8 cellular contexts compared by ENCODE assay signal in genomic region chr10:104330168-104331117, GRCh38. TPM values are rescaled to one million over a fixed set of nuclear protein-coding genes. Genes with fewer than 3 reads are reported as not detected.
DNase-seq lines count a peak whose midpoint lies in the region; ATAC-seq and TF ChIP-seq lines count a peak whose summit lies in the region.

No MANE protein-coding gene starts in this region.

- H3K4me1 ChIP-seq in mesenchymal stem cell (ENCODE audit: control insufficient read depth, insufficient read depth, low read depth, low read length) = peaks cover 69% of the 10 kb centered on the region
- H3K4me1 ChIP-seq in upper lobe of left lung = peaks cover 98 to 100% (median 99%) of the 10 kb centered on the region in 4 donors

- no peak for TF ChIP-seq EP300 in upper lobe of left lung (IDR thresholded peaks at IDR 0.05)

- ATAC-seq in upper lobe of left lung (ENCODE audit: low FRiP score in 2 of 2) (peak in 1 of 2 donors; percentile 71), GM19463 (IDR thresholded peaks at IDR 0.05; ENCODE audit: unreplicated experiment) (no peak), HG03025 (IDR thresholded peaks at IDR 0.05; ENCODE audit: low FRiP score, unreplicated experiment) (no peak)

- H3K9me3 ChIP-seq in mesenchymal stem cell (ENCODE audit: control insufficient read depth, low read length) (no peaks in the 10 kb centered on the region), upper lobe of left lung (no peaks in the 10 kb centered on the region)

- peaks cover 99% of the 10 kb centered on the region for H3K4me1 Mint-ChIP-seq in activated naive CD4-positive, alpha-beta T cell treated with anti-CD3 and anti-CD28 coated beads, Interleukin-2, amount 10 ng/mL, durations not matched to agents 7 days and 5 days

- peak overlapping the region; percentile 97 for H3K9ac ChIP-seq in mesenchymal stem cell (ENCODE audit: low read length)

- H3K4me3 Mint-ChIP-seq in activated naive CD4-positive, alpha-beta T cell treated with anti-CD3 and anti-CD28 coated beads, Interleukin-2, amount 10 ng/mL, durations not matched to agents 7 days and 5 days = peak overlapping the region; percentile 74

- H3K27ac ChIP-seq in cingulate gyrus (ENCODE audit: low read depth, low read length) (peak overlapping the region; percentile 93), mesenchymal stem cell (ENCODE audit: low read length, poor library complexity, severe bottlenecking) (peak overlapping the region; percentile 98), upper lobe of left lung (peak overlapping the region; percentile 88 to 100 (median 94))

- H2BK12ac ChIP-seq in mesenchymal stem cell (ENCODE audit: low read length in 2 of 2) = peak overlapping the region; percentile 86 to 98

- 31% methylated on average over 5 of the region's 8 CpGs for WGBS in mesenchymal stem cell
- WGBS in upper lobe of left lung, 2 donors = 26 to 33% methylated on average over 8 of the region's 8 CpGs

- peak overlapping the region in 1 of 2 experiments; percentile 37 for H3K14ac ChIP-seq in mesenchymal stem cell (ENCODE audit: low read length in 2 of 2)

- H3K79me1 ChIP-seq in mesenchymal stem cell (replicated peaks; ENCODE audit: low read length, poor library complexity, severe bottlenecking) = no peaks in the 10 kb centered on the region

- no peak overlapping the region for H3K23ac ChIP-seq in mesenchymal stem cell (ENCODE audit: low read length in 2 of 2)

- H3K9me3 Mint-ChIP-seq in activated naive CD4-positive, alpha-beta T cell treated with anti-CD3 and anti-CD28 coated beads, Interleukin-2, amount 10 ng/mL, durations not matched to agents 7 days and 5 days = no peaks in the 10 kb centered on the region

- peak overlapping the region; percentile 16 for H2AK5ac ChIP-seq in mesenchymal stem cell (ENCODE audit: low read length, severe bottlenecking)

- no peak overlapping the region for H3K4me2 ChIP-seq in mesenchymal stem cell (ENCODE audit: low read length, poor library complexity, severe bottlenecking)

- no peak for TF ChIP-seq CTCF in upper lobe of left lung (IDR thresholded peaks at IDR 0.05)

- H4K91ac ChIP-seq in mesenchymal stem cell (ENCODE audit: low read length) = peak overlapping the region; percentile 70

- peak overlapping the region; percentile 68 for H2BK5ac ChIP-seq in mesenchymal stem cell (ENCODE audit: low read depth, low read length, poor library complexity, severe bottlenecking)

- no peaks in the 10 kb centered on the region for H3K27me3 Mint-ChIP-seq in activated naive CD4-positive, alpha-beta T cell treated with anti-CD3 and anti-CD28 coated beads, Interleukin-2, amount 10 ng/mL, durations not matched to agents 7 days and 5 days

- TF ChIP-seq POLR2A in upper lobe of left lung (IDR thresholded peaks at IDR 0.05) = no peak

- H2AFZ ChIP-seq in mesenchymal stem cell (ENCODE audit: low read depth, low read length) = no peak overlapping the region

- H2BK15ac ChIP-seq in mesenchymal stem cell (ENCODE audit: low read depth, poor library complexity, severe bottlenecking) = peak overlapping the region; percentile 90

- peak; percentile 16 for DNase-seq in activated naive CD4-positive, alpha-beta T cell treated with anti-CD3 and anti-CD28 coated beads, Interleukin-2, amount 10 ng/mL, durations not matched to agents 7 days and 5 days
- DNase-seq in activated naive CD4-positive, alpha-beta T cell treated with anti-CD3 and anti-CD28 coated beads, Interleukin-2, amount 50 U/mL, for 16 hours = no peak
- peak; percentile 98 for DNase-seq in mesenchymal stem cell
- peak in 1 of 2 donors; percentile 9 for DNase-seq in upper lobe of left lung
- DNase-seq in globus pallidus (ENCODE audit: low spot score) = no peak

- peak overlapping the region; percentile 30 to 73 for H3K4ac ChIP-seq in mesenchymal stem cell (ENCODE audit: low read depth in 1 of 2, low read length in 2 of 2)

- no peaks in the 10 kb centered on the region for H3K27me3 ChIP-seq in mesenchymal stem cell (ENCODE audit: control insufficient read depth in 1 of 2, insufficient read depth in 1 of 2, low read length in 2 of 2)
- H3K27me3 ChIP-seq in upper lobe of left lung = no peaks in the 10 kb centered on the region

- peak overlapping the region; percentile 85 to 88 for H3K18ac ChIP-seq in mesenchymal stem cell (ENCODE audit: low read depth in 1 of 2, low read length in 2 of 2)

- H3K27ac Mint-ChIP-seq in activated naive CD4-positive, alpha-beta T cell treated with anti-CD3 and anti-CD28 coated beads, Interleukin-2, amount 10 ng/mL, durations not matched to agents 7 days and 5 days = peak overlapping the region; percentile 95

- peak overlapping the region in 1 of 2 experiments; percentile 70 for H3K4me3 ChIP-seq in mesenchymal stem cell (ENCODE audit: insufficient read depth in 1 of 2, low read depth in 1 of 2, low read length in 2 of 2)
- peak overlapping the region in 1 of 4 donors; percentile 7 for H3K4me3 ChIP-seq in upper lobe of left lung

- peak overlapping the region; percentile 23 for H2BK120ac ChIP-seq in mesenchymal stem cell (ENCODE audit: low read depth, low read length)

- no peak overlapping the region for H4K8ac ChIP-seq in mesenchymal stem cell (ENCODE audit: low read length)

- peaks cover 52% of the 10 kb centered on the region for H3K36me3 Mint-ChIP-seq in activated naive CD4-positive, alpha-beta T cell treated with anti-CD3 and anti-CD28 coated beads, Interleukin-2, amount 10 ng/mL, durations not matched to agents 7 days and 5 days

- H3K36me3 ChIP-seq in mesenchymal stem cell (ENCODE audit: control insufficient read depth in 1 of 2, insufficient read depth in 2 of 2, low read depth in 1 of 2, low read length in 2 of 2) = peaks cover 21 to 43% of the 10 kb centered on the region in 2 experiments
- H3K36me3 ChIP-seq in upper lobe of left lung = peaks cover 0 to 12% (median 0%) of the 10 kb centered on the region in 4 donors

- CTCF ChIA-PET in activated naive CD4-positive, alpha-beta T cell treated with anti-CD3 and anti-CD28 coated beads, Interleukin-2, amount 10 ng/mL, durations not matched to agents 7 days and 5 days (lab: Charles Lee) = interaction anchor here (0.9 to 3.1 kb wide), 4 partner anchors 19 to 38 kb away, joined by 3 to 15 read pairs (median 4); no protein-coding TSS in a partner anchor

RNA-seq across cellular contexts. Expression of gene ITPRIP, which starts 7.8 kb away (rescaled TPM):
- polyA plus RNA-seq in mesenchymal stem cell (2013, experiment 1 of 2) = 13.8 TPM
- polyA plus RNA-seq in mesenchymal stem cell (2013, experiment 2 of 2) = 13.9 TPM
- total RNA-seq in upper lobe of left lung = 10 to 100 TPM; 28.3 to 86.2 (median 34.4) TPM

RNA-seq across cellular contexts. Expression of gene CFAP58, which starts 23.2 kb away (rescaled TPM):
- polyA plus RNA-seq in mesenchymal stem cell (2013, experiment 1 of 2) = 0.12 TPM
- 0.11 TPM for polyA plus RNA-seq in mesenchymal stem cell (2013, experiment 2 of 2)
- 10 to 100 TPM in 1 of 6 donors, 1 to 10 TPM in 3, under 1 TPM in 2; 0.14 to 11.0 (median 1.0) TPM for total RNA-seq in upper lobe of left lung

Comparison
In these comparisons a context has a peak if more than half of its experiments do, and no peak if none do; other contexts are left out.
1. DNase-seq: peak in activated naive CD4-positive, alpha-beta T cell treated with anti-CD3 and anti-CD28 coated beads, Interleukin-2, amount 10 ng/mL, durations not matched to agents 7 days and 5 days (single experiment) and mesenchymal stem cell (single experiment); none in activated naive CD4-positive, alpha-beta T cell treated with anti-CD3 and anti-CD28 coated beads, Interleukin-2, amount 50 U/mL, for 16 hours (single experiment) and globus pallidus (single experiment).
2. Peak in every context shown above with its lines, with median percentiles within 50 percentile points of each other: H3K27ac ChIP-seq.